ENCODE assay signal across 16 cellular contexts in the genomic region with DNA sequence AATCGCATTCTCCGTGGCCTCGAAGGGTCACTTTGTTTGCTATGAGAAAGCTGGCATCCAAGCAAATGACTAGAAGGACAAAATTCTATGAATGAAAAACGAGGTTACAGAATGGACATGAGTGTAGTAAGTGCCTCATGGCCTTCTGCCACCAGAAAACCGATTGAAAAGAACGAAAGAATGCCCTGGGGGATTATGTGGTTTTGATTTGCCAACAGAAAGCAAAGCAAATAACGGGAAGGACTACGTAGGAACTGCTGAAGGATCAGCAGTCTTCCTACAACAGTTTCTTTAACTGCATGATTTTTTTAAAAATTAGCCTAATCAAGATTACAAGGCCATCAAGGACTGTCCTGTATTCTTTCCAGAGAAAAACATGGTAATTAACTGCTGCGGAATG. TPM values are rescaled to one million over a fixed set of nuclear protein-coding genes. Genes with fewer than 3 reads are reported as not detected.
"Had no signal": no experiment of that assay in that cellular context is flagged by ENCODE, and none has a peak within 500 bp of the region (broad histone marks: within the 10 kb centered on the region; RNA-seq: fewer than 3 reads in every experiment).

No MANE protein-coding gene starts in this region.

- H3K9me3 ChIP-seq: lower lobe of right lung, transverse colon had no signal

- H2AFZ ChIP-seq: parathyroid adenoma had no signal

- H3K36me3 ChIP-seq: cardiac muscle cell, lower lobe of right lung, transverse colon had no signal

- H3K79me2 ChIP-seq: parathyroid adenoma had no signal

- ATAC-seq: left cardiac atrium; lower lobe of right lung; naive thymus-derived CD4-positive, alpha-beta T cell; stimulated activated effector memory CD8-positive, alpha-beta T cell treated with anti-CD3 and anti-CD28 coated beads, Interleukin-12 subunit alpha, Interleukin-12 subunit beta, amount 100 ng/mL, for 72 hours had no signal

- H3K9ac ChIP-seq: parathyroid adenoma had no signal

- H3K27ac ChIP-seq: cardiac muscle cell, lower lobe of right lung, parathyroid adenoma, transverse colon had no signal

- H3K27me3 ChIP-seq: cardiac muscle cell, transverse colon had no signal

- H3K4me1 ChIP-seq: lower lobe of right lung, parathyroid adenoma, transverse colon had no signal

- H3K4me3 ChIP-seq: cardiac muscle cell, lower lobe of right lung, smooth muscle cell, transverse colon had no signal

- H3K4me2 ChIP-seq: smooth muscle cell had no signal

- DNase-seq: activated CD4-positive, alpha-beta T cell treated with anti-CD3 and anti-CD28 coated beads, Interleukin-2, amount 10 ng/mL, durations not matched to agents 7 days and 5 days; activated CD4-positive, CD25-positive, alpha-beta regulatory T cell; activated naive CD4-positive, alpha-beta T cell treated with anti-CD3 and anti-CD28 coated beads, Interleukin-2, amount 50 U/mL, for 16 hours; amniotic stem cell; hippocampal formation; left cardiac atrium; lower lobe of right lung; midbrain; naive thymus-derived CD4-positive, alpha-beta T cell; transverse colon had no signal

RNA-seq across cellular contexts. Expression of gene NRK, which starts 50.6 kb away (rescaled TPM):
- total RNA-seq: activated CD4-positive, alpha-beta T cell treated with anti-CD3 and anti-CD28 coated beads, Interleukin-2, amount 10 ng/mL, durations not matched to agents 7 days and 5 days; activated CD8-positive, alpha-beta memory T cell treated with anti-CD3 and anti-CD28 coated beads for 36 hours; naive thymus-derived CD4-positive, alpha-beta T cell; T-helper 2 cell treated with Interferon-gamma antibody and Interleukin-4, amounts not matched to agents 100 ng/mL and 5 ng/mL, for 36 hours had no signal
- polyA plus RNA-seq: naive thymus-derived CD4-positive, alpha-beta T cell had no signal
